8 cellular contexts compared by ENCODE assay signal in genomic region chr5:93611900-93612898, GRCh38. TPM values are rescaled to one million over a fixed set of nuclear protein-coding genes. Genes with fewer than 3 reads are reported as not detected.
DNase-seq lines count a peak whose midpoint lies in the region; ATAC-seq and TF ChIP-seq lines count a peak whose summit lies in the region.

No MANE protein-coding gene starts in this region.

- H3K27ac Mint-ChIP-seq in osteocyte (ENCODE audit: unreplicated experiment), result peak overlapping the region; percentile 33

- ATAC-seq in GM21737 (IDR thresholded peaks at IDR 0.05; ENCODE audit: unreplicated experiment), result no peak
- ATAC-seq in HG02623 (IDR thresholded peaks at IDR 0.05; ENCODE audit: unreplicated experiment), result no peak
- ATAC-seq in GM21576 (IDR thresholded peaks at IDR 0.05; ENCODE audit: unreplicated experiment), result no peak

- peaks cover 21% of the 10 kb centered on the region for H3K36me3 Mint-ChIP-seq in osteocyte (ENCODE audit: unreplicated experiment)

- no peaks in the 10 kb centered on the region for H3K9me3 Mint-ChIP-seq in osteocyte (ENCODE audit: unreplicated experiment)

- TF ChIP-seq POLR2A in erythroblast (IDR thresholded peaks at IDR 0.05; ENCODE audit: low read length), result no peak

- TF ChIP-seq CTCF in osteocyte (IDR thresholded peaks at IDR 0.05), result no peak

- peaks cover 38% of the 10 kb centered on the region for H3K27me3 Mint-ChIP-seq in osteocyte (ENCODE audit: unreplicated experiment)

- H3K4me1 Mint-ChIP-seq in osteocyte (ENCODE audit: unreplicated experiment), result peaks cover 30% of the 10 kb centered on the region

- H3K4me3 Mint-ChIP-seq in osteocyte (ENCODE audit: unreplicated experiment), result peak overlapping the region; percentile 64

- DNase-seq in NCI-H1105 treated with DMSO at 0.1 percent for 48 hours (lab: John Stamatoyannopoulos, UW), result peak; percentile 10
- DNase-seq in NCI-H1105 (lab: John Stamatoyannopoulos, UW), result no peak
- DNase-seq in NCI-H69 (lab: John Stamatoyannopoulos, UW), result peak; percentile 94
- DNase-seq in erythroblast (lab: John Stamatoyannopoulos, UW), result peak; percentile 40 to 47
- no peak for DNase-seq in osteocyte (ENCODE audit: extremely low spot score, unreplicated experiment)

RNA-seq across cellular contexts. Expression of gene NR2F1, which starts 29.2 kb away (rescaled TPM):
- total RNA-seq in osteocyte, result 189 and 197 TPM in 2 replicates

RNA-seq across cellular contexts. Expression of gene NR2F1-AS1, which starts 31.2 kb away (rescaled TPM):
- total RNA-seq in osteocyte, result 40.9 and 42.8 TPM in 2 replicates

Comparison
In these comparisons a context has a peak if more than half of its experiments do, and no peak if none do; other contexts are left out.
1. DNase-seq: peak in NCI-H1105 treated with DMSO at 0.1 percent for 48 hours (single experiment), NCI-H69 (single experiment) and erythroblast (2 of 2); none in NCI-H1105 (single experiment) and osteocyte (single experiment).